In the genomic region with DNA sequence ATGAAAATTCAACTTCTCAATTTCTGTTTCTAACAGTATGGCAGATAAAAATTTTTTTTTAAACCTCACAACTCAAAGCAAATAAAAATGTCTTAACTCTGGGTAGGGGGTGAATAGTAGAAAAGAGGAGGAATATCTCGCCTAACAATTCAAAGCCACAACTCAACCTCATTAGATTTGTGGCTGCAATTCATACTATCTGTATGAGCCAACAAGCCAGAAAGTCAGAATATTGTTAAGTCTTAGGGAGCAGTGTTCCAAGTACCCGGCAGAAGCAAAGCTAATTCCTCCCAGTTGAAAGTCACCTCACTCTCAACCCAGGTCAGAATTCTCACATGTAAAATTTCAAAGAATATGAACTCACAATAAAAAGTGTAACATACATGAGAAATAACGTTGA, we compare ENCODE assay signal across 1 cellular context.
TF ChIP-seq lines count a peak whose summit lies in the region.

No MANE protein-coding gene starts in this region.

TF ChIP-seq in K562, 482 proteins besides CTCF, POLR2A, EP300 and RAD21:
- no peak for TF ChIP-seq NR4A1 (CRISPR knock-in tag; IDR thresholded peaks at IDR 0.05)
- TF ChIP-seq NR4A1 (tag; IDR thresholded peaks at IDR 0.05), result no peak
- TF ChIP-seq TCF3 (CRISPR knock-in tag; IDR thresholded peaks at IDR 0.05), result 0 out of 2 replicates have a peak, but pooled peaks have one; percentile 9
- TF ChIP-seq ATF7 (IDR thresholded peaks at IDR 0.05), result no peak
- TF ChIP-seq PML (IDR thresholded peaks at IDR 0.05; ENCODE audit: low read length), result no peak
- no peak for TF ChIP-seq PHF20 (IDR thresholded peaks at IDR 0.05; ENCODE audit: partially characterized antibody)
